Comparison of ENCODE assay signal across 8 cellular contexts in genomic region chr15:41971893-41972340, GRCh38. TPM values are rescaled to one million over a fixed set of nuclear protein-coding genes. Genes with fewer than 3 reads are reported as not detected.
DNase-seq lines count a peak whose midpoint lies in the region; ATAC-seq and TF ChIP-seq lines count a peak whose summit lies in the region.

No MANE protein-coding gene starts in this region.

- H3K4me3 Mint-ChIP-seq in Caco-2 (ENCODE audit: unreplicated experiment): peak overlapping the region; percentile 88

- H3K27ac ChIP-seq in brain microvascular endothelial cell (peak overlapping the region; percentile 77), left lung (peak overlapping the region; percentile 90 to 91), thoracic aorta (peak overlapping the region; percentile 96 to 97)

- no peaks in the 10 kb centered on the region for H3K9me3 ChIP-seq in Caco-2
- no peaks in the 10 kb centered on the region for H3K9me3 ChIP-seq in left lung
- H3K9me3 ChIP-seq in thoracic aorta: no peaks in the 10 kb centered on the region

- CTCF ChIA-PET in Caco-2 (lab: Charles Lee): interaction anchor here (0.7 to 2.8 kb wide), 10 partner anchors 22 to 113 kb away, joined by 3 to 15 read pairs (median 4); no protein-coding TSS in a partner anchor

- peaks cover 34% of the 10 kb centered on the region for H3K4me1 ChIP-seq in Caco-2
- peaks cover 22 to 54% of the 10 kb centered on the region in 2 donors for H3K4me1 ChIP-seq in left lung
- peaks cover 23 to 50% of the 10 kb centered on the region in 2 donors for H3K4me1 ChIP-seq in thoracic aorta (ENCODE audit: control insufficient read depth in 1 of 2, low read depth in 2 of 2)

- in situ Hi-C loops in brain microvascular endothelial cell (cut with HindIII; ENCODE audit: low pct_ligation_motif_present, low sequenced_read_pairs): no loop called here

- TF ChIP-seq CTCF in Caco-2 (IDR thresholded peaks at IDR 0.05; ENCODE audit: insufficient read depth in 1 of 2, low read depth in 1 of 2, low read length in 1 of 2, severe bottlenecking in 1 of 2, unreplicated experiment in 1 of 2) (no peak), GM20000 (IDR thresholded peaks at IDR 0.05; ENCODE audit: extremely low read depth, missing control alignments) (no peak), brain microvascular endothelial cell (IDR thresholded peaks at IDR 0.05; ENCODE audit: low read depth, low read length, missing control alignments) (no peak), left lung (IDR thresholded peaks at IDR 0.05) (no peak), thoracic aorta (IDR thresholded peaks at IDR 0.05) (no peak)

- no peaks in the 10 kb centered on the region for H3K9me3 Mint-ChIP-seq in Caco-2 (ENCODE audit: unreplicated experiment)

- POLR2A ChIA-PET in Caco-2 (lab: Charles Lee): interaction anchor here (1.0 to 1.8 kb wide), 8 partner anchors 11 to 855 kb away, joined by 3 to 11 read pairs (median 4); partner anchors contain the start of gene INO80

- H3K4me3 ChIP-seq in Caco-2 (ENCODE audit: low read depth, low read length) (peak overlapping the region; percentile 68), brain microvascular endothelial cell (ENCODE audit: low read depth, low read length) (peak overlapping the region; percentile 90), left lung (peak overlapping the region; percentile 87 to 98), thoracic aorta (peak overlapping the region; percentile 95)

- intact Hi-C loops in Caco-2 (cut with micrococcal nuclease; ENCODE audit: unreplicated experiment) (loop anchor here (1.0 to 5.0 kb wide), 5 partner anchors 8 to 300 kb away; partner anchors contain the start of genes GANC and TMEM87A), left lung (cut with DNase I) (no loop called here)

- H3K36me3 ChIP-seq in Caco-2 (ENCODE audit: control insufficient read depth, insufficient read depth, low read length) (no peaks in the 10 kb centered on the region; the same call in 1 of the 2 replicates), brain microvascular endothelial cell (replicated peaks) (no peaks in the 10 kb centered on the region), left lung (no peaks in the 10 kb centered on the region), thoracic aorta (no peaks in the 10 kb centered on the region)

- no peaks in the 10 kb centered on the region for H3K27me3 Mint-ChIP-seq in Caco-2 (ENCODE audit: insufficient read depth, unreplicated experiment)

- peak overlapping the region; percentile 96 for H3K27ac Mint-ChIP-seq in Caco-2 (ENCODE audit: unreplicated experiment)

- no TSS peak for BruUV-seq in Caco-2 (replicated peaks; lab: Mats Ljungman, UMichigan)

- peaks cover 35% of the 10 kb centered on the region for H3K4me1 Mint-ChIP-seq in Caco-2 (ENCODE audit: low read depth, unreplicated experiment)

- peak; percentile 56 for ATAC-seq in left lung
- peak; percentile 30 for ATAC-seq in thoracic aorta (ENCODE audit: insufficient number of reproducible peaks, low FRiP score, low read depth)

- DNase-seq in Caco-2: no peak
- DNase-seq in GM20000 (ENCODE audit: low spot score): peak; percentile 69
- DNase-seq in HK-2 (ENCODE audit: unreplicated experiment): peak; percentile 27
- DNase-seq in brain microvascular endothelial cell: no peak
- DNase-seq in left lung: peak in 1 of 2 donors; percentile 89
- no peak for DNase-seq in thoracic aorta (ENCODE audit: low spot score)
- DNase-seq in DMS114 treated with DMSO at 0.1 percent for 48 hours (lab: John Stamatoyannopoulos, UW; ENCODE audit: unreplicated experiment): no peak
- no peak for DNase-seq in RKO (ENCODE audit: low spot score)

- no peaks in the 10 kb centered on the region for H3K27me3 ChIP-seq in Caco-2 (replicated peaks; ENCODE audit: control insufficient read depth, insufficient read depth, low read length)
- no peaks in the 10 kb centered on the region for H3K27me3 ChIP-seq in brain microvascular endothelial cell (replicated peaks)
- H3K27me3 ChIP-seq in left lung: no peaks in the 10 kb centered on the region
- H3K27me3 ChIP-seq in thoracic aorta (replicated peaks; ENCODE audit: insufficient read depth): no peaks in the 10 kb centered on the region

- H3K36me3 Mint-ChIP-seq in Caco-2 (ENCODE audit: insufficient read depth, unreplicated experiment): peaks cover 18% of the 10 kb centered on the region

RNA-seq across cellular contexts. Expression of gene EHD4, which starts 0.4 kb away (rescaled TPM):
- total RNA-seq in Caco-2 (2022) (31.6 TPM in 2 replicates), left lung (10 to 100 TPM; 23.0 to 32.6 TPM), thoracic aorta (10 to 100 TPM; 43.6 to 48.1 TPM)

RNA-seq across cellular contexts. Expression of gene PLA2G4E, which starts 48.9 kb away (rescaled TPM):
- total RNA-seq in Caco-2 (2022) (1.4 and 1.8 TPM in 2 replicates), left lung (1 to 10 TPM in 1 of 2 donors, under 1 TPM in 1; 0.12 to 1.2 TPM), thoracic aorta (not detected)

Comparison
In these comparisons a context has a peak if more than half of its experiments do, and no peak if none do; other contexts are left out.
1. DNase-seq: peak in GM20000 (single experiment) and HK-2 (single experiment); none in Caco-2 (0 of 2), brain microvascular endothelial cell (single experiment), thoracic aorta (single experiment), DMS114 treated with DMSO at 0.1 percent for 48 hours (single experiment) and RKO (single experiment).
2. Peak in every context shown above with its lines, with median percentiles within 50 percentile points of each other: H3K4me3 ChIP-seq and H3K27ac ChIP-seq.